In the genomic region with DNA sequence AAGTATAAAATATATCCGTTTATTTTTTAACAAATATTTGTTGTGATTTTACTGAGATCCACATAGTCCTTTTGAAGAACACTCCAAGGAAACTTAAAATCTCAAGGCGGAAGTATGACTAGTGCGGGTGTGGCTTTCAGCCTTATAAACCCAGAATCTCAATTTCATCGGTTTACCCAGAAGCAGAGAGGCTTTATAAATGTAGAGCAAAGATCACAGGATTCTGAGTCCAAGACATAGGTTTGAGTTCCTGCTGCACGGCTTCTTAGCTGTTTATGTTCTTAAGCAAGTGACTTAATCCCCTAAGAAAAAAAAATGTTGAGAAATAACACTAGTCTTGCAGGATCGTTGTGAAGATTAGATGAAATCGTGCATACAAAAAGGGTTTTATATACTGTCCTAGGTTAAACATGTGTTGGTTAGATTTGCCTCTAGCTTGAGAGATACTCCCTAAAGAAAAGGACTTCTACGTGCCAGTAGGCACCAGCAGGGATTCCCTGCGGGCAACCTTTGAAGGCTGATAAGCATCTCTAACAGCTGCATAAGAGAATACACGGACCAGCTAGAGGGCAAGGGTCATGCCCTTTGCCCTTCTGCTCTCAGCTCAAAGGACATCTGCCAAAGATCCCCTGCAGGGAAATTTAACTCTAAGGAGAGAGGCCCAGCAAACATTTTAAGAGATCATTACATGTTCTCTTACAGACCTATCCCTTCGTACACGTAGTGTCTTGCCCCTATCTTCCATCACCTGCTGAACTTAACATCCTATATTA, we compare ENCODE assay signal across 29 cellular contexts.
A peak's percentile ranks its signal among the peaks of the same experiment; 100 is the strongest.
DNase-seq lines count a peak whose midpoint lies in the region; ATAC-seq, FAIRE-seq and TF ChIP-seq lines count a peak whose summit lies in the region.
"Had no signal": no experiment of that assay in that cellular context is flagged by ENCODE, and none has a peak within 500 bp of the region (broad histone marks: within the 10 kb centered on the region; RNA-seq: fewer than 3 reads in every experiment).

No MANE protein-coding gene starts in this region.

- H4K91ac ChIP-seq in mesenchymal stem cell (ENCODE audit: low read length) = no peak overlapping the region

- H3K4me1 Mint-ChIP-seq in Calu3 (ENCODE audit: low read depth, unreplicated experiment) = no peaks in the 10 kb centered on the region
- H3K4me1 Mint-ChIP-seq: activated CD4-positive, alpha-beta memory T cell treated with anti-CD3 and anti-CD28 coated beads, Interleukin-2, amount 10 ng/mL, durations not matched to agents 7 days and 5 days had no signal

- in situ Hi-C loops in HepG2 (cut with HindIII; ENCODE audit: extremely low pct_ligation_motif_present, low pct_unique_long_range_greater_than_20kb) = no loop called here
- in situ Hi-C loops in GM12878 (cut with MboI) = no loop called here

- H3K9me3 Mint-ChIP-seq in Calu3 (ENCODE audit: low read depth, unreplicated experiment) = no peaks in the 10 kb centered on the region
- H3K9me3 Mint-ChIP-seq: activated CD4-positive, alpha-beta memory T cell treated with anti-CD3 and anti-CD28 coated beads, Interleukin-2, amount 10 ng/mL, durations not matched to agents 7 days and 5 days; T-cell had no signal

- H3K14ac ChIP-seq in mesenchymal stem cell (ENCODE audit: low read length in 2 of 2) = no peak overlapping the region

- no peak overlapping the region for H3K4me3 Mint-ChIP-seq in Calu3 (ENCODE audit: low read depth, unreplicated experiment)
- H3K4me3 Mint-ChIP-seq: activated CD4-positive, alpha-beta memory T cell treated with anti-CD3 and anti-CD28 coated beads, Interleukin-2, amount 10 ng/mL, durations not matched to agents 7 days and 5 days; T-cell had no signal

- H4K20me1 ChIP-seq in HepG2 (ENCODE audit: insufficient read depth, low read length) (no peaks in the 10 kb centered on the region), GM12878 (ENCODE audit: control insufficient read depth, insufficient read depth) (no peaks in the 10 kb centered on the region)

- H3K27ac Mint-ChIP-seq in Calu3 (ENCODE audit: unreplicated experiment) = no peak overlapping the region
- H3K27ac Mint-ChIP-seq: activated CD4-positive, alpha-beta memory T cell treated with anti-CD3 and anti-CD28 coated beads, Interleukin-2, amount 10 ng/mL, durations not matched to agents 7 days and 5 days; progenitor cell of endocrine pancreas; T-cell had no signal

- no peaks in the 10 kb centered on the region for H3K36me3 ChIP-seq in HepG2 (replicated peaks in 1 of 2; ENCODE audit: control insufficient read depth in 1 of 2, insufficient read depth in 2 of 2, low read length in 2 of 2)
- H3K36me3 ChIP-seq in right lobe of liver = no peaks in the 10 kb centered on the region
- no peaks in the 10 kb centered on the region for H3K36me3 ChIP-seq in GM12878 (ENCODE audit: control insufficient read depth in 2 of 2, insufficient read depth in 2 of 2, low read length in 1 of 2)
- no peaks in the 10 kb centered on the region for H3K36me3 ChIP-seq in mesenchymal stem cell (ENCODE audit: control insufficient read depth in 1 of 2, insufficient read depth in 2 of 2, low read depth in 1 of 2, low read length in 2 of 2)
- H3K36me3 ChIP-seq: lower lobe of right lung, neutrophil, stomach, tibial artery had no signal

- no peaks in the 10 kb centered on the region for H3K36me3 Mint-ChIP-seq in Calu3 (ENCODE audit: insufficient read depth, unreplicated experiment)
- H3K36me3 Mint-ChIP-seq: T-cell had no signal

- H2BK15ac ChIP-seq in mesenchymal stem cell (ENCODE audit: low read depth, poor library complexity, severe bottlenecking) = no peak overlapping the region

- CTCF ChIA-PET in HepG2 (lab: Yijun Ruan, JAX; ENCODE audit: low intra/inter-chr PET ratio, low total read pairs) (no interaction called here), GM12878 (lab: Yijun Ruan, JAX) (interaction anchor here (0.6 to 1.3 kb wide), 2 partner anchors 12 to 418 kb away, joined by 4 read pairs; no protein-coding TSS in a partner anchor), Calu3 (lab: Charles Lee) (no interaction called here)

- TF ChIP-seq EP300 in HepG2 (IDR thresholded peaks at IDR 0.05; ENCODE audit: low read depth in 2 of 2, low read length in 2 of 2) = no peak
- no peak for TF ChIP-seq EP300 in HepG2 (CRISPR knock-in tag; IDR thresholded peaks at IDR 0.05; ENCODE audit: borderline replicate concordance)
- TF ChIP-seq EP300 in GM12878 (IDR thresholded peaks at IDR 0.05; ENCODE audit: borderline replicate concordance in 1 of 2, control insufficient read depth in 1 of 2, low read depth in 2 of 2, low read length in 2 of 2) = no peak

- no peak for TF ChIP-seq POLR2A in HepG2 (IDR thresholded peaks at IDR 0.05; ENCODE audit: insufficient read depth in 1 of 2, low read depth in 2 of 2, low read length in 2 of 2)
- TF ChIP-seq POLR2A in right lobe of liver (IDR thresholded peaks at IDR 0.05) = no peak
- no peak for TF ChIP-seq POLR2A in GM12878 (IDR thresholded peaks at IDR 0.05; ENCODE audit: low read depth, low read length)

- no peak overlapping the region for H4K8ac ChIP-seq in mesenchymal stem cell (ENCODE audit: low read length)

- H3K27me3 ChIP-seq in HepG2 (ENCODE audit: control insufficient read depth in 1 of 2, insufficient read depth in 2 of 2, low read length in 2 of 2) (no peaks in the 10 kb centered on the region; a peak in 1 of 5 replicates), right lobe of liver (no peaks in the 10 kb centered on the region), GM12878 (replicated peaks in 1 of 2; ENCODE audit: control insufficient read depth in 2 of 2, insufficient read depth in 2 of 2, low read length in 1 of 2) (peaks cover 0 to 4% of the 10 kb centered on the region in 2 experiments; a peak in 1 of 4 replicates), mesenchymal stem cell (ENCODE audit: control insufficient read depth in 1 of 2, insufficient read depth in 1 of 2, low read length in 2 of 2) (no peaks in the 10 kb centered on the region)
- H3K27me3 ChIP-seq: body of pancreas, neutrophil, stomach had no signal

- H3K27me3 Mint-ChIP-seq in Calu3 (ENCODE audit: unreplicated experiment) = no peaks in the 10 kb centered on the region
- H3K27me3 Mint-ChIP-seq: activated CD4-positive, alpha-beta memory T cell treated with anti-CD3 and anti-CD28 coated beads, Interleukin-2, amount 10 ng/mL, durations not matched to agents 7 days and 5 days had no signal

- H2AK5ac ChIP-seq in mesenchymal stem cell (ENCODE audit: low read length, severe bottlenecking) = no peak overlapping the region

- RAD21 ChIA-PET in GM12878 (lab: Charles Lee; ENCODE audit: unreplicated experiment) = no interaction called here

- H3K4ac ChIP-seq in mesenchymal stem cell (ENCODE audit: low read depth in 1 of 2, low read length in 2 of 2) = no peak overlapping the region

- H2BK12ac ChIP-seq in mesenchymal stem cell (ENCODE audit: low read length in 2 of 2) = no peak overlapping the region

- TF ChIP-seq CTCF in HepG2 (CRISPR knock-in tag; IDR thresholded peaks at IDR 0.05) = no peak
- no peak for TF ChIP-seq CTCF in right lobe of liver (IDR thresholded peaks at IDR 0.05)
- no peak for TF ChIP-seq CTCF in GM12878 (IDR thresholded peaks at IDR 0.05 in 2 of 3, conservative IDR thresholded peaks at IDR 0.05 in 1 of 3; ENCODE audit: control insufficient read depth in 2 of 3, extremely low read depth in 1 of 3, insufficient read depth in 1 of 3, low read depth in 3 of 3, low read length in 3 of 3)
- TF ChIP-seq CTCF in Calu3 (IDR thresholded peaks at IDR 0.05; ENCODE audit: unreplicated experiment) = no peak

- H3K23ac ChIP-seq in mesenchymal stem cell (ENCODE audit: low read length in 2 of 2) = no peak overlapping the region

- H3K9ac ChIP-seq in HepG2 (ENCODE audit: insufficient read depth, low read depth, low read length) (no peak overlapping the region), GM12878 (ENCODE audit: control insufficient read depth, insufficient read depth, low read length) (no peak overlapping the region), mesenchymal stem cell (ENCODE audit: low read length) (no peak overlapping the region)

- H3K4me1 ChIP-seq in HepG2 (ENCODE audit: insufficient read depth, low read length) (no peaks in the 10 kb centered on the region), right lobe of liver (no peaks in the 10 kb centered on the region), GM12878 (ENCODE audit: control insufficient read depth, insufficient read depth, low read length) (no peaks in the 10 kb centered on the region), mesenchymal stem cell (ENCODE audit: control insufficient read depth, insufficient read depth, low read depth, low read length) (no peaks in the 10 kb centered on the region)
- H3K4me1 ChIP-seq: body of pancreas, lower lobe of right lung, stomach, tibial artery had no signal

- ATAC-seq in HepG2 = no peak
- ATAC-seq in right lobe of liver = no peak
- no peak for ATAC-seq in GM12878
- ATAC-seq: body of pancreas, lower lobe of right lung, Panc1, T-cell had no signal

- no TSS peak for BruUV-seq in HepG2 (replicated peaks; lab: Mats Ljungman, UMichigan)
- BruUV-seq in GM12878 (replicated peaks; lab: Mats Ljungman, UMichigan) = no TSS peak
- no TSS peak for BruUV-seq in Calu3 (replicated peaks; lab: Mats Ljungman, UMichigan)

- TF ChIP-seq RAD21 in HepG2 (CRISPR knock-in tag; IDR thresholded peaks at IDR 0.05) (no peak), GM12878 (IDR thresholded peaks at IDR 0.05; ENCODE audit: insufficient read depth, low read depth, low read length) (no peak)

- H3K79me1 ChIP-seq in mesenchymal stem cell (replicated peaks; ENCODE audit: low read length, poor library complexity, severe bottlenecking) = no peaks in the 10 kb centered on the region

- H3K4me3 ChIP-seq in HepG2 (replicated peaks in 1 of 3; ENCODE audit: insufficient read depth in 1 of 3, low read depth in 2 of 3, low read length in 3 of 3) (no peak overlapping the region), right lobe of liver (no peak overlapping the region), GM12878 (no peak overlapping the region), mesenchymal stem cell (ENCODE audit: insufficient read depth in 1 of 2, low read depth in 1 of 2, low read length in 2 of 2) (no peak overlapping the region)
- H3K4me3 ChIP-seq: body of pancreas, lower lobe of right lung, stomach, tibial artery had no signal

- H3K9me3 ChIP-seq in HepG2 (ENCODE audit: low read length) = no peaks in the 10 kb centered on the region
- no peaks in the 10 kb centered on the region for H3K9me3 ChIP-seq in right lobe of liver
- no peaks in the 10 kb centered on the region for H3K9me3 ChIP-seq in GM12878 (replicated peaks; ENCODE audit: control insufficient read depth, insufficient read depth, low read length)
- no peaks in the 10 kb centered on the region for H3K9me3 ChIP-seq in mesenchymal stem cell (ENCODE audit: control insufficient read depth, low read length)
- H3K9me3 ChIP-seq: body of pancreas, lower lobe of right lung, neutrophil, stomach, tibial artery had no signal

- H3K27ac ChIP-seq in HepG2 (ENCODE audit: extremely low read length, insufficient read depth, low read length) = no peak overlapping the region
- H3K27ac ChIP-seq in right lobe of liver = no peak overlapping the region
- H3K27ac ChIP-seq in GM12878 (ENCODE audit: control insufficient read depth, insufficient read depth) = no peak overlapping the region
- H3K27ac ChIP-seq in mesenchymal stem cell (ENCODE audit: low read length, poor library complexity, severe bottlenecking) = no peak overlapping the region
- H3K27ac ChIP-seq: 22Rv1, body of pancreas, lower lobe of right lung, neutrophil, stomach, tibial artery had no signal

- POLR2A ChIA-PET in HepG2 (lab: Yijun Ruan, JAX) = no interaction called here
- POLR2A ChIA-PET in GM12878 (lab: Charles Lee) = interaction anchor here (2.0 kb wide), 1 partner anchor 8 kb away, joined by 5 read pairs; no protein-coding TSS in a partner anchor

- no peak overlapping the region for H3K18ac ChIP-seq in mesenchymal stem cell (ENCODE audit: low read depth in 1 of 2, low read length in 2 of 2)

- intact Hi-C loops in HepG2 (cut with micrococcal nuclease; ENCODE audit: unreplicated experiment) = no loop called here
- intact Hi-C loops in right lobe of liver (cut with DNase I) = no loop called here
- intact Hi-C loops in GM12878 (cut with micrococcal nuclease; ENCODE audit: unreplicated experiment) = no loop called here
- intact Hi-C loops in Calu3 (cut with micrococcal nuclease; ENCODE audit: unreplicated experiment) = no loop called here
- intact Hi-C loops in head of caudate nucleus (cut with DNase I) = no loop called here

- no peak overlapping the region for H2BK120ac ChIP-seq in mesenchymal stem cell (ENCODE audit: low read depth, low read length)

- H2AFZ ChIP-seq in HepG2 (ENCODE audit: low read length) = no peak overlapping the region
- H2AFZ ChIP-seq in GM12878 (ENCODE audit: control insufficient read depth, low read depth, low read length) = no peak overlapping the region
- no peak overlapping the region for H2AFZ ChIP-seq in mesenchymal stem cell (ENCODE audit: low read depth, low read length)

- H3K79me2 ChIP-seq in HepG2 (ENCODE audit: insufficient read depth, low read length) (no peaks in the 10 kb centered on the region), GM12878 (ENCODE audit: control insufficient read depth, insufficient read depth, low read length) (no peaks in the 10 kb centered on the region)

- 3% methylated on average over 12 of the region's 12 CpGs for WGBS in HepG2 (ENCODE audit: low lambda C conversion rate)
- WGBS in right lobe of liver (ENCODE audit: insufficient coverage, low coverage, low lambda C conversion rate, missing lambda C conversion rate) = 41% methylated on average over 12 of the region's 12 CpGs
- 38% methylated on average over 12 of the region's 12 CpGs for WGBS in GM12878 (ENCODE audit: insufficient coverage, insufficient replicate concordance, low lambda C conversion rate, missing lambda C conversion rate)
- 40% methylated on average over 11 of the region's 12 CpGs for WGBS in mesenchymal stem cell

- DNase-seq in HepG2 (ENCODE audit: low spot score) (no peak), right lobe of liver (no peak), GM12878 (ENCODE audit: low read depth, low spot score) (no peak), mesenchymal stem cell (peak; percentile 13), NCI-H2171 (lab: John Stamatoyannopoulos, UW) (no peak), Calu3 (no peak), head of caudate nucleus (no peak)
- DNase-seq in activated naive CD4-positive, alpha-beta T cell treated with Interleukin-2 at 50 U/mL for 16 hours = no peak
- DNase-seq: activated CD4-positive, alpha-beta memory T cell treated with anti-CD3 and anti-CD28 coated beads, Interleukin-2, amount 10 ng/mL, durations not matched to agents 7 days and 5 days; activated CD4-positive, CD25-positive, alpha-beta regulatory T cell treated with anti-CD3 and anti-CD28 coated beads, Interleukin-2, amount 50 U/mL, for 72 hours; activated gamma-delta T cell; activated T-cell treated with anti-CD3 and anti-CD28 coated beads, Interleukin-2, amount 50 U/mL, for 1 hour; body of pancreas; effector CD4-positive, alpha-beta T cell; GOT3; Kasumi-1; lower lobe of right lung; NCI-H1048; NCI-H187 treated with DMSO at 0.1 percent for 48 hours; NCI-H345; NCI-H748 treated with DMSO at 0.1 percent for 48 hours; stomach; T-cell; tibial artery had no signal

- no peak overlapping the region for H3K4me2 ChIP-seq in HepG2 (ENCODE audit: low read depth, low read length)
- no peak overlapping the region for H3K4me2 ChIP-seq in GM12878 (ENCODE audit: control insufficient read depth, insufficient read depth)
- no peak overlapping the region for H3K4me2 ChIP-seq in mesenchymal stem cell (ENCODE audit: low read length, poor library complexity, severe bottlenecking)

- SMC1A ChIA-PET in GM12878 (lab: Charles Lee; ENCODE audit: uncharacterized antibody, unreplicated experiment) = no interaction called here

- FAIRE-seq in HepG2 (lab: Jason Lieb, UNC) = no peak
- FAIRE-seq in GM12878 (lab: Jason Lieb, UNC) = no peak
- FAIRE-seq: GM18507 had no signal

- no peak overlapping the region for H2BK5ac ChIP-seq in mesenchymal stem cell (ENCODE audit: low read depth, low read length, poor library complexity, severe bottlenecking)
